Comparison of ENCODE assay signal across 1 cellular context in genomic region chr4:186749611-186750281, GRCh38.
TF ChIP-seq lines count a peak whose summit lies in the region.

No MANE protein-coding gene starts in this region.

TF ChIP-seq in HepG2, 621 proteins besides CTCF, POLR2A, EP300 and RAD21 (continued from another document and continues in another):
- TF ChIP-seq HNRNPH1 (optimal IDR thresholded peaks at IDR 0.05; ENCODE audit: low read depth, low read length) (no peak), ZNF770 (CRISPR knock-in tag; IDR thresholded peaks at IDR 0.05) (no peak), RORA (CRISPR knock-in tag; IDR thresholded peaks at IDR 0.05) (no peak), ZNF430 (CRISPR knock-in tag; IDR thresholded peaks at IDR 0.05) (no peak), NFKBIZ (CRISPR knock-in tag; IDR thresholded peaks at IDR 0.05) (no peak), SIN3B (IDR thresholded peaks at IDR 0.05; ENCODE audit: low read length) (no peak), ZNF256 (CRISPR knock-in tag; conservative IDR thresholded peaks at IDR 0.05) (no peak), NCOA1 (CRISPR knock-in tag; IDR thresholded peaks at IDR 0.05) (no peak), IRX3 (CRISPR knock-in tag; IDR thresholded peaks at IDR 0.05; ENCODE audit: borderline replicate concordance, low read depth) (no peak), NCOA5 (CRISPR knock-in tag; IDR thresholded peaks at IDR 0.05) (no peak), THAP11 (CRISPR knock-in tag; IDR thresholded peaks at IDR 0.05) (peak; percentile 29; the same call in 1 of the 2 replicates), ZNF124 (CRISPR knock-in tag; IDR thresholded peaks at IDR 0.05) (no peak), ZFP91 (CRISPR knock-in tag; IDR thresholded peaks at IDR 0.05; ENCODE audit: borderline replicate concordance) (peak; percentile 37), KIAA2018 (CRISPR knock-in tag; IDR thresholded peaks at IDR 0.05; ENCODE audit: borderline replicate concordance) (no peak), ZSCAN5A (CRISPR knock-in tag; IDR thresholded peaks at IDR 0.05; ENCODE audit: borderline replicate concordance) (no peak), DRAP1 (CRISPR knock-in tag; IDR thresholded peaks at IDR 0.05) (no peak), RBAK (CRISPR knock-in tag; IDR thresholded peaks at IDR 0.05) (no peak), ZNF205 (CRISPR knock-in tag; IDR thresholded peaks at IDR 0.05) (no peak), CAMTA2 (CRISPR knock-in tag; IDR thresholded peaks at IDR 0.05; ENCODE audit: borderline replicate concordance) (no peak), ATM (IDR thresholded peaks at IDR 0.05; ENCODE audit: borderline replicate concordance) (no peak), MLLT10 (CRISPR knock-in tag; IDR thresholded peaks at IDR 0.05) (no peak), RXRB (CRISPR knock-in tag; IDR thresholded peaks at IDR 0.05; ENCODE audit: borderline replicate concordance) (peak; percentile 33; the same call in 1 of the 2 replicates), ZNF784 (CRISPR knock-in tag; IDR thresholded peaks at IDR 0.05; ENCODE audit: borderline replicate concordance) (no peak), ZNF644 (CRISPR knock-in tag; IDR thresholded peaks at IDR 0.05; ENCODE audit: low read depth) (peak; percentile 38; the same call in 1 of the 2 replicates), BRD4 (CRISPR knock-in tag; IDR thresholded peaks at IDR 0.05) (no peak), ZNF839 (CRISPR knock-in tag; IDR thresholded peaks at IDR 0.05; ENCODE audit: borderline replicate concordance) (no peak), KDM1A (CRISPR knock-in tag; IDR thresholded peaks at IDR 0.05) (no peak), ZNF629 (CRISPR knock-in tag; conservative IDR thresholded peaks at IDR 0.05) (no peak), ZFP41 (CRISPR knock-in tag; IDR thresholded peaks at IDR 0.05; ENCODE audit: borderline replicate concordance) (no peak), RBM22 (optimal IDR thresholded peaks at IDR 0.05; ENCODE audit: low read length) (no peak), GZF1 (CRISPR knock-in tag; IDR thresholded peaks at IDR 0.05) (no peak), SRSF9 (IDR thresholded peaks at IDR 0.05; ENCODE audit: borderline replicate concordance, insufficient read depth, low read depth, low read length, poor library complexity, severe bottlenecking) (no peak), SYNCRIP (IDR thresholded peaks at IDR 0.05; ENCODE audit: insufficient read depth, low read depth, low read length) (no peak), POGK (CRISPR knock-in tag; conservative IDR thresholded peaks at IDR 0.05) (no peak), ZBTB21 (CRISPR knock-in tag; IDR thresholded peaks at IDR 0.05) (0 out of 2 replicates have a peak, but pooled peaks have one; percentile 17), HMGXB3 (CRISPR knock-in tag; IDR thresholded peaks at IDR 0.05; ENCODE audit: borderline replicate concordance) (0 out of 2 replicates have a peak, but pooled peaks have one; percentile 35), SP140L (CRISPR knock-in tag; IDR thresholded peaks at IDR 0.05; ENCODE audit: borderline replicate concordance) (no peak), ZBTB42 (CRISPR knock-in tag; IDR thresholded peaks at IDR 0.05) (no peak), ZNF740 (CRISPR knock-in tag; IDR thresholded peaks at IDR 0.05) (no peak), ZFP90 (CRISPR knock-in tag; IDR thresholded peaks at IDR 0.05; ENCODE audit: borderline replicate concordance) (peak; percentile 46; the same call in 1 of the 2 replicates), ZFP36L2 (CRISPR knock-in tag; IDR thresholded peaks at IDR 0.05) (no peak), ATF3 (CRISPR knock-in tag; IDR thresholded peaks at IDR 0.05) (no peak)
